ENCODE assay signal across 17 cellular contexts in the genomic region with DNA sequence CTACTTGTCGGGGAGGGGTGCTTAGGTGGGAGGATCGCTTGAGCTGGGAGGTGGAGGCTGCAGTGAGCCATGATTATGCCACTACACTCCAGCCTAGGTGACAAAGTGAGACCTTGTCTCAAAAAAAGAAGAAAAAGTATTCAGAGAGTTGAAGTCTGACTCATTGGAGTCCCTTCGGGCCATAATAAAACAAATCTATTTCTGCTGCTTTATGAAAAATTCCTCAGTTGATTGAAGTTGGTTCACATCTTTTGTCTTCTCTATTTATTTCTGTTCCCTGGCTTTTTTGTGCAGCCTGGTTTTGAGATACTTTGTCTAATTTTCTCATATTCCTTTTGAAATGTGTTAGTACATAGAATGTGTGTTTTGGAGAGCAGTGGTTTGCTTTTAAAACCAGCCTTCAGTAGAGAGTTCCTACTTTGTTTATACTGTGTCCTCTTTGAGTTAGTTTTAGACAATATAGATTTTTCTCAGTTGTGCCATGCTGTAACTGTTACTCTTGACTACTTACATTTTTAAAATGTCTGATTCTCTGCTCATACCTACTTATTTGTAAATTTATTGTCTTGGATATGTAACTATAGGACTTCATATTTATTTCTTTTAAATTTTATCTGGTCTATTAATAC. TPM values are rescaled to one million over a fixed set of nuclear protein-coding genes. Genes with fewer than 3 reads are reported as not detected.
DNase-seq lines count a peak whose midpoint lies in the region; ATAC-seq, FAIRE-seq and TF ChIP-seq lines count a peak whose summit lies in the region.
"Had no signal": no experiment of that assay in that cellular context is flagged by ENCODE, and none has a peak within 500 bp of the region (broad histone marks: within the 10 kb centered on the region; RNA-seq: fewer than 3 reads in every experiment).

No MANE protein-coding gene starts in this region.

- H3K27ac Mint-ChIP-seq in activated naive CD8-positive, alpha-beta T cell treated with anti-CD3 and anti-CD28 coated beads, Interleukin-2, amount 10 ng/mL, durations not matched to agents 7 days and 5 days: peak overlapping the region; percentile 25
- no peak overlapping the region for H3K27ac Mint-ChIP-seq in activated naive CD8-positive, alpha-beta T cell treated with anti-CD3 and anti-CD28 coated beads, Interleukin-2, amount 50 U/mL, for 24 hours
- H3K27ac Mint-ChIP-seq in astrocyte (ENCODE audit: unreplicated experiment): peak overlapping the region; percentile 34

- H3K27me3 Mint-ChIP-seq in activated naive CD8-positive, alpha-beta T cell treated with anti-CD3 and anti-CD28 coated beads, Interleukin-2, amount 10 ng/mL, durations not matched to agents 7 days and 5 days: no peaks in the 10 kb centered on the region
- no peaks in the 10 kb centered on the region for H3K27me3 Mint-ChIP-seq in activated naive CD8-positive, alpha-beta T cell treated with anti-CD3 and anti-CD28 coated beads, Interleukin-2, amount 50 U/mL, for 24 hours
- no peaks in the 10 kb centered on the region for H3K27me3 Mint-ChIP-seq in astrocyte (ENCODE audit: low read depth, unreplicated experiment)
- H3K27me3 Mint-ChIP-seq: CD8-positive, alpha-beta memory T cell had no signal

- DNase-seq in activated naive CD8-positive, alpha-beta T cell treated with anti-CD3 and anti-CD28 coated beads, Interleukin-2, amount 10 ng/mL, durations not matched to agents 7 days and 5 days: no peak
- DNase-seq in activated naive CD8-positive, alpha-beta T cell treated with anti-CD3 and anti-CD28 coated beads, Interleukin-2, amount 50 U/mL, for 24 hours: no peak
- DNase-seq in astrocyte (ENCODE audit: low read depth) (peak; percentile 2), frontal cortex (ENCODE audit: low spot score in 2 of 2) (no peak), cortex of kidney (lab: John Stamatoyannopoulos, UW) (no peak), gastrocnemius medialis (no peak), SW480 (ENCODE audit: low spot score) (no peak)
- DNase-seq: activated CD8-positive, alpha-beta memory T cell treated with anti-CD3 and anti-CD28 coated beads, Interleukin-2, amount 50 U/mL, for 4 hours; CD8-positive, alpha-beta memory T cell; mesendoderm; NCI-H1092 treated with DMSO at 0.1 percent for 48 hours; nucleus accumbens; stimulated activated CD4-positive, alpha-beta T cell treated with anti-CD3 and anti-CD28 coated beads, Interleukin-4, amount 100 ng/mL, for 1 hour; stimulated activated CD8-positive, alpha-beta memory T cell treated with anti-CD3 and anti-CD28 coated beads, Interleukin-4, amount 100 ng/mL, for 48 hours had no signal

- intact Hi-C loops in gastrocnemius medialis (cut with DNase I; ENCODE audit: low total_unique reads): no loop called here

- no peak overlapping the region for H3K9ac ChIP-seq in astrocyte (ENCODE audit: low read length)

- H3K36me3 ChIP-seq in astrocyte (ENCODE audit: insufficient read depth, low read length) (peaks cover 16% of the 10 kb centered on the region), gastrocnemius medialis (peaks cover 2 to 23% of the 10 kb centered on the region in 2 donors)

- in situ Hi-C loops in gastrocnemius medialis (cut with MboI; ENCODE audit: low sequenced_read_pairs in 4 of 4): no loop called here

- peaks cover 28% of the 10 kb centered on the region for H3K36me3 Mint-ChIP-seq in activated naive CD8-positive, alpha-beta T cell treated with anti-CD3 and anti-CD28 coated beads, Interleukin-2, amount 10 ng/mL, durations not matched to agents 7 days and 5 days
- peaks cover 58% of the 10 kb centered on the region for H3K36me3 Mint-ChIP-seq in activated naive CD8-positive, alpha-beta T cell treated with anti-CD3 and anti-CD28 coated beads, Interleukin-2, amount 50 U/mL, for 24 hours (ENCODE audit: low read depth)
- H3K36me3 Mint-ChIP-seq in astrocyte (ENCODE audit: low read depth, unreplicated experiment): peaks cover 8% of the 10 kb centered on the region

- H3K9me3 ChIP-seq in astrocyte (ENCODE audit: insufficient read depth, low read depth, low read length): no peaks in the 10 kb centered on the region
- no peaks in the 10 kb centered on the region for H3K9me3 ChIP-seq in gastrocnemius medialis

- no peaks in the 10 kb centered on the region for H3K9me3 Mint-ChIP-seq in activated naive CD8-positive, alpha-beta T cell treated with anti-CD3 and anti-CD28 coated beads, Interleukin-2, amount 10 ng/mL, durations not matched to agents 7 days and 5 days
- no peaks in the 10 kb centered on the region for H3K9me3 Mint-ChIP-seq in activated naive CD8-positive, alpha-beta T cell treated with anti-CD3 and anti-CD28 coated beads, Interleukin-2, amount 50 U/mL, for 24 hours
- no peaks in the 10 kb centered on the region for H3K9me3 Mint-ChIP-seq in astrocyte (ENCODE audit: unreplicated experiment)
- H3K9me3 Mint-ChIP-seq: CD8-positive, alpha-beta memory T cell had no signal

- no peak overlapping the region for H3K4me2 ChIP-seq in astrocyte (ENCODE audit: low read length)

- FAIRE-seq in astrocyte (lab: Jason Lieb, UNC) (peak; percentile 37), frontal cortex (lab: Jason Lieb, UNC) (peak; percentile 31)

- POLR2A ChIA-PET in activated naive CD8-positive, alpha-beta T cell treated with anti-CD3 and anti-CD28 coated beads, Interleukin-2, amount 10 ng/mL, durations not matched to agents 7 days and 5 days (lab: Charles Lee): no interaction called here

- ATAC-seq in activated naive CD8-positive, alpha-beta T cell treated with anti-CD3 and anti-CD28 coated beads, Interleukin-2, amount 10 ng/mL, durations not matched to agents 7 days and 5 days (ENCODE audit: low read depth): no peak
- no peak for ATAC-seq in activated naive CD8-positive, alpha-beta T cell treated with anti-CD3 and anti-CD28 coated beads, Interleukin-2, amount 50 U/mL, for 24 hours
- no peak for ATAC-seq in GM21515 (IDR thresholded peaks at IDR 0.05; ENCODE audit: unreplicated experiment)
- ATAC-seq in gastrocnemius medialis: no peak
- ATAC-seq: sciatic nerve had no signal

- TF ChIP-seq CTCF in astrocyte (IDR thresholded peaks at IDR 0.05; ENCODE audit: insufficient read depth, low read depth, low read length) (no peak), gastrocnemius medialis (IDR thresholded peaks at IDR 0.05 in 4 of 5, conservative IDR thresholded peaks at IDR 0.05 in 1 of 5) (no peak)

- H3K4me1 ChIP-seq in astrocyte (ENCODE audit: insufficient read depth, low read length): no peaks in the 10 kb centered on the region
- H3K4me1 ChIP-seq in gastrocnemius medialis: no peaks in the 10 kb centered on the region

- H3K27me3 ChIP-seq in astrocyte (ENCODE audit: insufficient read depth, low read length) (no peaks in the 10 kb centered on the region), gastrocnemius medialis (no peaks in the 10 kb centered on the region)
- H3K27me3 ChIP-seq: cardiac muscle cell had no signal

- no peak overlapping the region for H3K27ac ChIP-seq in astrocyte (ENCODE audit: low read depth, low read length)
- no peak overlapping the region for H3K27ac ChIP-seq in gastrocnemius medialis
- H3K27ac ChIP-seq: cardiac muscle cell had no signal

- no peak for TF ChIP-seq POLR2A in gastrocnemius medialis (IDR thresholded peaks at IDR 0.05)

- H2AFZ ChIP-seq in astrocyte (ENCODE audit: low read depth, low read length): no peak overlapping the region

- H3K4me3 Mint-ChIP-seq in activated naive CD8-positive, alpha-beta T cell treated with anti-CD3 and anti-CD28 coated beads, Interleukin-2, amount 10 ng/mL, durations not matched to agents 7 days and 5 days: no peak overlapping the region
- no peak overlapping the region for H3K4me3 Mint-ChIP-seq in activated naive CD8-positive, alpha-beta T cell treated with anti-CD3 and anti-CD28 coated beads, Interleukin-2, amount 50 U/mL, for 24 hours
- no peak overlapping the region for H3K4me3 Mint-ChIP-seq in astrocyte (ENCODE audit: unreplicated experiment)
- H3K4me3 Mint-ChIP-seq: CD8-positive, alpha-beta memory T cell had no signal

- H3K79me2 ChIP-seq in astrocyte (ENCODE audit: insufficient read depth, low read length): peaks cover 68% of the 10 kb centered on the region

- H3K4me3 ChIP-seq in astrocyte (ENCODE audit: insufficient read depth, low read depth, low read length): no peak overlapping the region
- H3K4me3 ChIP-seq in gastrocnemius medialis: no peak overlapping the region
- H3K4me3 ChIP-seq: cardiac muscle cell had no signal

- H4K20me1 ChIP-seq in astrocyte (ENCODE audit: insufficient read depth, low read length): peaks cover 53% of the 10 kb centered on the region

- H3K4me1 Mint-ChIP-seq in activated naive CD8-positive, alpha-beta T cell treated with anti-CD3 and anti-CD28 coated beads, Interleukin-2, amount 10 ng/mL, durations not matched to agents 7 days and 5 days: peaks cover 23% of the 10 kb centered on the region
- peaks cover 23% of the 10 kb centered on the region for H3K4me1 Mint-ChIP-seq in activated naive CD8-positive, alpha-beta T cell treated with anti-CD3 and anti-CD28 coated beads, Interleukin-2, amount 50 U/mL, for 24 hours
- peaks cover 19% of the 10 kb centered on the region for H3K4me1 Mint-ChIP-seq in astrocyte (ENCODE audit: low read depth, unreplicated experiment)

RNA-seq across cellular contexts. Expression of gene LUC7L2, which starts 36.7 kb away (rescaled TPM):
- total RNA-seq in activated naive CD8-positive, alpha-beta T cell treated with anti-CD3 and anti-CD28 coated beads, Interleukin-2, amount 10 ng/mL, durations not matched to agents 7 days and 5 days: 100 to 1,000 TPM; 138 TPM
- 87.8 and 91.8 TPM in 2 replicates for total RNA-seq in astrocyte
- 50.1 TPM for total RNA-seq in frontal cortex
- 10 to 100 TPM; 49.2 to 79.7 (median 54.0) TPM for total RNA-seq in gastrocnemius medialis

RNA-seq across cellular contexts. Expression of gene FMC1, which starts 55.3 kb away (rescaled TPM):
- total RNA-seq in activated naive CD8-positive, alpha-beta T cell treated with anti-CD3 and anti-CD28 coated beads, Interleukin-2, amount 10 ng/mL, durations not matched to agents 7 days and 5 days: 1 to 10 TPM; 7.5 to 8.0 TPM
- total RNA-seq in astrocyte: 3.0 and 8.4 TPM in 2 replicates
- total RNA-seq in frontal cortex: 15.1 TPM
- 10 to 100 TPM; 19.3 to 32.6 (median 31.3) TPM for total RNA-seq in gastrocnemius medialis
